25 cellular contexts compared by ENCODE assay signal in genomic region chr4:5256416-5256815, GRCh38.
"Had no signal": no experiment of that assay in that cellular context is flagged by ENCODE, and none has a peak within 500 bp of the region (broad histone marks: within the 10 kb centered on the region; RNA-seq: fewer than 3 reads in every experiment).

No MANE protein-coding gene starts in this region.

- H3K36me3 ChIP-seq: brain microvascular endothelial cell, esophagus squamous epithelium, gastroesophageal sphincter, heart right ventricle had no signal

- H3K27ac ChIP-seq: brain microvascular endothelial cell, coronary artery, esophagus squamous epithelium, gastroesophageal sphincter, heart right ventricle had no signal

- DNase-seq: activated CD4-positive, alpha-beta T cell treated with anti-CD3 and anti-CD28 coated beads for 1 hour; activated CD4-positive, alpha-beta T cell treated with anti-CD3 and anti-CD28 coated beads for 4 hours; activated CD4-positive, alpha-beta T cell treated with anti-CD3 and anti-CD28 coated beads, Interleukin-2, amount 10 ng/mL, durations not matched to agents 7 days and 5 days; activated CD4-positive, alpha-beta T cell treated with anti-CD3 and anti-CD28 coated beads, Interleukin-2, amount 50 U/mL, for 48 hours; activated CD8-positive, alpha-beta memory T cell treated with anti-CD3 and anti-CD28 coated beads for 24 hours; activated CD8-positive, alpha-beta T cell treated with anti-CD3 and anti-CD28 coated beads for 36 hours; activated effector memory CD4-positive, alpha-beta T cell treated with Interleukin-2 at 50 U/mL for 16 hours; activated gamma-delta T cell treated with Interleukin-2 at 50 U/mL for 16 hours; activated naive CD4-positive, alpha-beta T cell treated with anti-CD3 and anti-CD28 coated beads, Interleukin-2, amount 50 U/mL, for 16 hours; activated naive CD4-positive, alpha-beta T cell treated with Interleukin-2 at 50 U/mL for 16 hours; activated T-cell treated with anti-CD3 and anti-CD28 coated beads, Interleukin-2, amount 50 U/mL, for 4 hours; amniotic stem cell; anterior cingulate cortex; brain microvascular endothelial cell; effector CD4-positive, alpha-beta T cell; effector memory CD8-positive, alpha-beta T cell; erythroblast; esophagus squamous epithelium; foreskin melanocyte; heart right ventricle; T-helper 2 cell had no signal

- H3K4me3 ChIP-seq: coronary artery, esophagus squamous epithelium, gastroesophageal sphincter, heart right ventricle had no signal

- H3K9me3 ChIP-seq: esophagus squamous epithelium, gastroesophageal sphincter had no signal

- ATAC-seq: activated CD8-positive, alpha-beta T cell treated with anti-CD3 and anti-CD28 coated beads for 36 hours; activated T-cell treated with anti-CD3 and anti-CD28 coated beads, Interleukin-2, amount 50 U/mL, for 4 hours; activated T-helper 17 cell treated with anti-CD3 and anti-CD28 coated beads, Interleukin-2, amount 50 U/mL, for 72 hours; effector memory CD8-positive, alpha-beta T cell; gastroesophageal sphincter; heart right ventricle; WTC11 had no signal

- H3K27me3 ChIP-seq: brain microvascular endothelial cell, esophagus squamous epithelium, gastroesophageal sphincter had no signal
